In genomic region chr2:160061533-160062282, GRCh38 we compare ENCODE assay signal across 9 cellular contexts. TPM values are rescaled to one million over a fixed set of nuclear protein-coding genes. Genes with fewer than 3 reads are reported as not detected.
A peak's percentile ranks its signal among the peaks of the same experiment; 100 is the strongest.
DNase-seq lines count a peak whose midpoint lies in the region; ATAC-seq, FAIRE-seq and TF ChIP-seq lines count a peak whose summit lies in the region.
"Had no signal": no experiment of that assay in that cellular context is flagged by ENCODE, and none has a peak within 500 bp of the region (broad histone marks: within the 10 kb centered on the region; RNA-seq: fewer than 3 reads in every experiment).

No MANE protein-coding gene starts in this region.

- peak overlapping the region; percentile 85 for H3K4me2 ChIP-seq in GM23338

- no peak for FAIRE-seq in small intestine (lab: Jason Lieb, UNC)
- FAIRE-seq in D721Med (lab: Jason Lieb, UNC), result no peak
- FAIRE-seq: GM12878 had no signal

- H3K79me2 ChIP-seq in GM23338 (replicated peaks; ENCODE audit: insufficient read depth), result no peaks in the 10 kb centered on the region

- H3K27ac Mint-ChIP-seq in GM23338, result no peak overlapping the region

- peaks cover 15% of the 10 kb centered on the region for H3K36me3 Mint-ChIP-seq in GM23338 (ENCODE audit: low read depth)

- peak overlapping the region; percentile 82; the same call in 2 of the 3 replicates for H3K4me3 Mint-ChIP-seq in GM23338

- peak overlapping the region; percentile 98 for H2AFZ ChIP-seq in GM23338

- peak; percentile 41 for DNase-seq in GM23338 (ENCODE audit: low spot score)
- DNase-seq in astrocyte of the hippocampus (ENCODE audit: low read depth, low spot score), result peak; percentile 16
- peak; percentile 13 for DNase-seq in small intestine
- DNase-seq in D721Med (ENCODE audit: insufficient read length, low spot score), result no peak
- no peak for DNase-seq in NCI-H2081 (lab: John Stamatoyannopoulos, UW)

- peaks cover 13% of the 10 kb centered on the region; the same call in 2 of the 3 replicates for H3K9me3 Mint-ChIP-seq in GM23338

- H3K4me1 ChIP-seq in GM23338 (ENCODE audit: insufficient read depth) (peaks cover 9% of the 10 kb centered on the region), small intestine (ENCODE audit: control insufficient read depth in 2 of 2, insufficient read depth in 1 of 2, low read depth in 1 of 2, low read length in 1 of 2) (peaks cover 5% of the 10 kb centered on the region in 2 donors)

- H3K4me3 ChIP-seq in GM23338 (peak overlapping the region; percentile 83), iPS-18c (ENCODE audit: insufficient read depth, low read depth, low read length) (peak overlapping the region; percentile 69), small intestine (ENCODE audit: low read depth in 1 of 2, low read length in 2 of 2) (peak overlapping the region; percentile 47 to 78)
- H3K4me3 ChIP-seq: GM12878 had no signal

- H3F3A ChIP-seq in GM23338 (replicated peaks; ENCODE audit: low read depth), result 0 out of 2 replicates have a peak, but pooled peaks cover 4% of the 10 kb centered on the region

- peaks cover 23% of the 10 kb centered on the region for H3K27me3 Mint-ChIP-seq in GM23338 (ENCODE audit: insufficient read depth, low read depth, poor library complexity)

- ATAC-seq in GM23338, result peak; percentile 25
- ATAC-seq in HG02798 (IDR thresholded peaks at IDR 0.05; ENCODE audit: poor library complexity, unreplicated experiment), result no peak
- ATAC-seq in HG02938 (IDR thresholded peaks at IDR 0.05; ENCODE audit: unreplicated experiment), result no peak
- ATAC-seq: GM12878 had no signal

- H3K36me3 ChIP-seq in GM23338 (ENCODE audit: insufficient read depth) (no peaks in the 10 kb centered on the region; the same call in 1 of the 2 replicates), small intestine (ENCODE audit: control insufficient read depth in 2 of 2, insufficient read depth in 2 of 2, low read length in 2 of 2) (no peaks in the 10 kb centered on the region)

- 12 to 29% (median 21%) methylated on average over 37 to 45 of the region's 45 CpGs for WGBS in small intestine, 3 donors

- no peak overlapping the region for H3K27ac ChIP-seq in GM23338 (ENCODE audit: low read depth)
- peak overlapping the region; percentile 49 to 87 for H3K27ac ChIP-seq in small intestine (ENCODE audit: low read depth in 1 of 2, low read length in 1 of 2)

- peaks cover 36% of the 10 kb centered on the region for H3K27me3 ChIP-seq in GM23338 (ENCODE audit: insufficient read depth)
- H3K27me3 ChIP-seq in small intestine (ENCODE audit: control insufficient read depth in 2 of 2, insufficient read depth in 2 of 2, low read length in 2 of 2), result peaks cover 0 to 2% of the 10 kb centered on the region in 2 donors

- H4K20me1 ChIP-seq in GM23338 (replicated peaks; ENCODE audit: insufficient read depth), result no peaks in the 10 kb centered on the region

- H3K9me3 ChIP-seq in iPS-18c (ENCODE audit: control insufficient read depth, insufficient read depth, low read length) (peaks cover 2% of the 10 kb centered on the region), small intestine (ENCODE audit: control insufficient read depth, low read depth) (no peaks in the 10 kb centered on the region)

- no peak for TF ChIP-seq CTCF in GM23338 (conservative IDR thresholded peaks at IDR 0.05; ENCODE audit: low read depth in 2 of 2)
- TF ChIP-seq CTCF in D721Med (IDR thresholded peaks at IDR 0.05; ENCODE audit: insufficient read depth, missing control alignments), result no peak

- peaks cover 15% of the 10 kb centered on the region for H3K4me1 Mint-ChIP-seq in GM23338

- no peaks in the 10 kb centered on the region for H3K9me2 ChIP-seq in GM23338 (ENCODE audit: insufficient read depth)

TF ChIP-seq in GM23338, 12 proteins besides CTCF, POLR2A, EP300 and RAD21 (continues in another document):
- TF ChIP-seq ZNF462 (CRISPR knock-in tag; IDR thresholded peaks at IDR 0.05) (no peak), ZNF114 (CRISPR knock-in tag; IDR thresholded peaks at IDR 0.05) (no peak), CREB1 (CRISPR knock-in tag; IDR thresholded peaks at IDR 0.05; ENCODE audit: low read depth) (no peak), ZNF331 (CRISPR knock-in tag; IDR thresholded peaks at IDR 0.05; ENCODE audit: low read depth) (no peak), EZH2phosphoT487 (IDR thresholded peaks at IDR 0.05; ENCODE audit: unreplicated experiment) (no peak), EZH2 (IDR thresholded peaks at IDR 0.05; ENCODE audit: low read depth, unreplicated experiment) (no peak)
- TF ChIP-seq, protein P1, sequence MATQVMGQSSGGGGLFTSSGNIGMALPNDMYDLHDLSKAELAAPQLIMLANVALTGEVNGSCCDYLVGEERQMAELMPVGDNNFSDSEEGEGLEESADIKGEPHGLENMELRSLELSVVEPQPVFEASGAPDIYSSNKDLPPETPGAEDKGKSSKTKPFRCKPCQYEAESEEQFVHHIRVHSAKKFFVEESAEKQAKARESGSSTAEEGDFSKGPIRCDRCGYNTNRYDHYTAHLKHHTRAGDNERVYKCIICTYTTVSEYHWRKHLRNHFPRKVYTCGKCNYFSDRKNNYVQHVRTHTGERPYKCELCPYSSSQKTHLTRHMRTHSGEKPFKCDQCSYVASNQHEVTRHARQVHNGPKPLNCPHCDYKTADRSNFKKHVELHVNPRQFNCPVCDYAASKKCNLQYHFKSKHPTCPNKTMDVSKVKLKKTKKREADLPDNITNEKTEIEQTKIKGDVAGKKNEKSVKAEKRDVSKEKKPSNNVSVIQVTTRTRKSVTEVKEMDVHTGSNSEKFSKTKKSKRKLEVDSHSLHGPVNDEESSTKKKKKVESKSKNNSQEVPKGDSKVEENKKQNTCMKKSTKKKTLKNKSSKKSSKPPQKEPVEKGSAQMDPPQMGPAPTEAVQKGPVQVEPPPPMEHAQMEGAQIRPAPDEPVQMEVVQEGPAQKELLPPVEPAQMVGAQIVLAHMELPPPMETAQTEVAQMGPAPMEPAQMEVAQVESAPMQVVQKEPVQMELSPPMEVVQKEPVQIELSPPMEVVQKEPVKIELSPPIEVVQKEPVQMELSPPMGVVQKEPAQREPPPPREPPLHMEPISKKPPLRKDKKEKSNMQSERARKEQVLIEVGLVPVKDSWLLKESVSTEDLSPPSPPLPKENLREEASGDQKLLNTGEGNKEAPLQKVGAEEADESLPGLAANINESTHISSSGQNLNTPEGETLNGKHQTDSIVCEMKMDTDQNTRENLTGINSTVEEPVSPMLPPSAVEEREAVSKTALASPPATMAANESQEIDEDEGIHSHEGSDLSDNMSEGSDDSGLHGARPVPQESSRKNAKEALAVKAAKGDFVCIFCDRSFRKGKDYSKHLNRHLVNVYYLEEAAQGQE (IDR thresholded peaks at IDR 0.05; ENCODE audit: unreplicated experiment), result no peak

RNA-seq across cellular contexts. Expression of gene PLA2R1, which starts 0.7 kb away (rescaled TPM):
- total RNA-seq in GM23338 (2014; rRNA removed; shearing (Covaris generic)), result 0.78 and 1.2 TPM in 2 replicates
- polyA plus RNA-seq in GM23338 (2016; fragmentation: Nextera tagmentation; extraction: Ambion mirVana) (0.37 and 0.57 TPM in 2 replicates), small intestine (1 to 10 TPM; 3.3 to 4.6 (median 4.0) TPM)
- total RNA-seq: GM12878 had no signal

Comparison
In these comparisons a context has a peak if more than half of its experiments do, and no peak if none do; other contexts are left out.
1. DNase-seq: peak in GM23338 (single experiment), astrocyte of the hippocampus (single experiment) and small intestine (single experiment); none in D721Med (single experiment) and NCI-H2081 (0 of 2).
2. Peak in every context shown above with its lines, with median percentiles within 50 percentile points of each other: H3K4me3 ChIP-seq.